In the genomic region with DNA sequence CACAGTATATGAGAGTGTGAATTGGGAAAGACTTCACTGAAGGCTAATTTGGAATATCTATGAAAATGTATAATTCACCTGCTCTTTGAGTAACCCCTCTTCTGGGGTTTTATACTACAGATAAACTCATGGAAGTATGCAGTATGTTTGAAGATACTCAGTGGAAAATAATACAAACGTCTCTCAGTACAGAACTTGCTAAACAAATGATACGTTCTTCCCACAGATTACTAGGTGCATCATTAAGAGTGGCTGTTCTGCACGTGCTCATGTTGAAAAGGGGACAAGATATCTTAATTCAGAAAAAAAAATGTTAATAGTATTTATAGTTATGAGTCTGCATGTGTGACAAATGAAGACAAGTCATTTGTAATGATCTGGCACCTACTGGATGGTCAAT, we compare ENCODE assay signal across 22 cellular contexts.
DNase-seq lines count a peak whose midpoint lies in the region; ATAC-seq lines count a peak whose summit lies in the region.
"Had no signal": no experiment of that assay in that cellular context is flagged by ENCODE, and none has a peak within 500 bp of the region (broad histone marks: within the 10 kb centered on the region; RNA-seq: fewer than 3 reads in every experiment).

No MANE protein-coding gene starts in this region.

- H3K4me1 Mint-ChIP-seq in activated T-cell treated with anti-CD3 and anti-CD28 coated beads, Interleukin-2, amount 50 U/mL, for 24 hours (ENCODE audit: low read depth), result peaks cover 70% of the 10 kb centered on the region
- H3K4me1 Mint-ChIP-seq in activated T-helper 17 cell treated with anti-CD3 and anti-CD28 coated beads, Interleukin-2, amount 50 U/mL, for 72 hours, result peaks cover 36% of the 10 kb centered on the region

- no peak overlapping the region for H3K4me3 Mint-ChIP-seq in activated T-cell treated with anti-CD3 and anti-CD28 coated beads, Interleukin-2, amount 50 U/mL, for 24 hours
- peak overlapping the region; percentile 44 for H3K4me3 Mint-ChIP-seq in activated T-helper 17 cell treated with anti-CD3 and anti-CD28 coated beads, Interleukin-2, amount 50 U/mL, for 72 hours
- H3K4me3 Mint-ChIP-seq: CD4-positive, alpha-beta memory T cell; CD8-positive, alpha-beta memory T cell had no signal

- no peak for DNase-seq in activated CD4-positive, CD25-positive, alpha-beta regulatory T cell treated with anti-CD3 and anti-CD28 coated beads, Interleukin-2, amount 50 U/mL, for 72 hours
- DNase-seq in activated T-cell treated with anti-CD3 and anti-CD28 coated beads, Interleukin-2, amount 50 U/mL, for 24 hours, result no peak
- no peak for DNase-seq in activated T-cell treated with anti-CD3 and anti-CD28 coated beads for 4 hours
- DNase-seq: ACHN; BE2C; C1 segment of cervical spinal cord; CD4-positive, alpha-beta memory T cell; CD8-positive, alpha-beta memory T cell; COR-L47; DMS 273 treated with DMSO at 0.1 percent for 48 hours; DMS153; DMS53; DMS79; DND-41; EL; GDM1 had no signal

- H3K27ac Mint-ChIP-seq in activated T-cell treated with anti-CD3 and anti-CD28 coated beads, Interleukin-2, amount 50 U/mL, for 24 hours, result peak overlapping the region; percentile 44
- H3K27ac Mint-ChIP-seq in activated T-helper 17 cell treated with anti-CD3 and anti-CD28 coated beads, Interleukin-2, amount 50 U/mL, for 72 hours, result peak overlapping the region; percentile 58
- H3K27ac Mint-ChIP-seq: CD14-positive monocyte had no signal

- no peaks in the 10 kb centered on the region for H3K9me3 Mint-ChIP-seq in activated T-cell treated with anti-CD3 and anti-CD28 coated beads, Interleukin-2, amount 50 U/mL, for 24 hours
- H3K9me3 Mint-ChIP-seq in activated T-helper 17 cell treated with anti-CD3 and anti-CD28 coated beads, Interleukin-2, amount 50 U/mL, for 72 hours, result no peaks in the 10 kb centered on the region

- H3K36me3 Mint-ChIP-seq in activated T-cell treated with anti-CD3 and anti-CD28 coated beads, Interleukin-2, amount 50 U/mL, for 24 hours (ENCODE audit: low read depth), result no peaks in the 10 kb centered on the region
- H3K36me3 Mint-ChIP-seq in activated T-helper 17 cell treated with anti-CD3 and anti-CD28 coated beads, Interleukin-2, amount 50 U/mL, for 72 hours (ENCODE audit: low read depth), result no peaks in the 10 kb centered on the region
- H3K36me3 Mint-ChIP-seq: CD14-positive monocyte; CD4-positive, alpha-beta memory T cell; CD4-positive, CD25-positive, alpha-beta regulatory T cell had no signal

- peak; percentile 47 to 54 for ATAC-seq in activated CD4-positive, CD25-positive, alpha-beta regulatory T cell treated with anti-CD3 and anti-CD28 coated beads, Interleukin-2, amount 50 U/mL, for 24 hours
- peak; percentile 22 for ATAC-seq in activated T-helper 17 cell treated with anti-CD3 and anti-CD28 coated beads, Interleukin-2, amount 50 U/mL, for 72 hours (replicated peaks)
- no peak for ATAC-seq in GM21723 (IDR thresholded peaks at IDR 0.05; ENCODE audit: unreplicated experiment)
- no peak for ATAC-seq in HG03457 (IDR thresholded peaks at IDR 0.05; ENCODE audit: unreplicated experiment)

- peaks cover 8% of the 10 kb centered on the region for H3K27me3 Mint-ChIP-seq in activated T-cell treated with anti-CD3 and anti-CD28 coated beads, Interleukin-2, amount 50 U/mL, for 24 hours
- peaks cover 3% of the 10 kb centered on the region for H3K27me3 Mint-ChIP-seq in activated T-helper 17 cell treated with anti-CD3 and anti-CD28 coated beads, Interleukin-2, amount 50 U/mL, for 72 hours
- H3K27me3 Mint-ChIP-seq: CD4-positive, CD25-positive, alpha-beta regulatory T cell had no signal

Comparison
In these comparisons a context has a peak if more than half of its experiments do, and no peak if none do; other contexts are left out.
1. ATAC-seq: peak in activated CD4-positive, CD25-positive, alpha-beta regulatory T cell treated with anti-CD3 and anti-CD28 coated beads, Interleukin-2, amount 50 U/mL, for 24 hours (2 of 2) and activated T-helper 17 cell treated with anti-CD3 and anti-CD28 coated beads, Interleukin-2, amount 50 U/mL, for 72 hours (single experiment); none in GM21723 (single experiment) and HG03457 (single experiment).